8 cellular contexts compared by ENCODE assay signal in genomic region chr17:78186689-78187595, GRCh38. TPM values are rescaled to one million over a fixed set of nuclear protein-coding genes. Genes with fewer than 3 reads are reported as not detected.
A peak's percentile ranks its signal among the peaks of the same experiment; 100 is the strongest.
DNase-seq lines count a peak whose midpoint lies in the region; ATAC-seq, FAIRE-seq and TF ChIP-seq lines count a peak whose summit lies in the region.

Gene AFMID, plus strand, starts transcription at chr17:78187362. Its CDS starts 9 bp downstream, at chr17:78187371.
Gene TK1, minus strand, starts transcription at chr17:78187052. Its CDS starts 58 bp downstream, at chr17:78186994.

- H3K4me3 ChIP-seq in psoas muscle, result peak within 1 kb of the TSS; percentile 65
- H3K4me3 ChIP-seq in uterus, result peak within 1 kb of the TSS; percentile 29 to 47

- DNase-seq in GM12892 (ENCODE audit: insufficient read length) (peak; percentile 99), NCI-H1436 treated with DMSO at 0.1 percent for 48 hours (lab: John Stamatoyannopoulos, UW) (peak; percentile 89), amniotic stem cell (lab: John Stamatoyannopoulos, UW) (peak; percentile 93), left ventricle myocardium superior (peak; percentile 97), psoas muscle (peak; percentile 97 to 98), uterus (peak; percentile 95 to 98)

- TF ChIP-seq POLR2A in GM12892 (IDR thresholded peaks at IDR 0.05; ENCODE audit: low read depth, low read length) (peak; percentile 96), uterus (IDR thresholded peaks at IDR 0.05) (peak in 1 of 2 donors; percentile 83)

- intact Hi-C loops in T-helper 1 cell treated with Interleukin-12 subunit alpha and Interleukin-12 subunit beta and Interleukin-4 antibody, amounts not matched to agents 30 ng/mL and 1 ng/mL, for 36 hours (cut with micrococcal nuclease), result loop anchor here (1.0 to 2.0 kb wide), 7 partner anchors 11 to 297 kb away; partner anchors contain the start of genes BIRC5 and SYNGR2
- intact Hi-C loops in left ventricle myocardium superior (cut with micrococcal nuclease) (no loop called here), psoas muscle (cut with DNase I) (loop anchor here in 1 of 2 donors (5.0 kb wide), 1 partner anchor 65 kb away; no protein-coding TSS in a partner anchor), uterus (cut with DNase I; ENCODE audit: low total_unique reads) (no loop called here)

- H3K27me3 ChIP-seq in psoas muscle (ENCODE audit: insufficient read depth in 3 of 3, low read length in 2 of 3) (no peaks in the 10 kb centered on the region), uterus (no peaks in the 10 kb centered on the region)

- FAIRE-seq in GM12892 (lab: Jason Lieb, UNC), result peak; percentile 98

- no peaks in the 10 kb centered on the region for H3K9me3 ChIP-seq in psoas muscle
- no peaks in the 10 kb centered on the region for H3K9me3 ChIP-seq in uterus

- H3K27ac ChIP-seq in psoas muscle, result peak within 1 kb of the TSS; percentile 71
- peak within 1 kb of the TSS; percentile 53 to 69 for H3K27ac ChIP-seq in uterus

- H3K36me3 ChIP-seq in psoas muscle (ENCODE audit: insufficient read depth in 1 of 2, low read depth in 1 of 2) (peaks cover 0 to 18% of the 10 kb centered on the region in 2 donors), uterus (no peaks in the 10 kb centered on the region)

- peaks cover 8% of the 10 kb centered on the region for H3K4me1 ChIP-seq in psoas muscle
- H3K4me1 ChIP-seq in uterus, result no peaks in the 10 kb centered on the region

- peak; percentile 89 for ATAC-seq in HG02840 (IDR thresholded peaks at IDR 0.05; ENCODE audit: low FRiP score, unreplicated experiment)
- ATAC-seq in left ventricle myocardium superior, result peak; percentile 96
- ATAC-seq in psoas muscle, result peak; percentile 98 to 99 (median 98)

- TF ChIP-seq CTCF in psoas muscle (IDR thresholded peaks at IDR 0.05) (peak; percentile 76), uterus (IDR thresholded peaks at IDR 0.05) (peak; percentile 89 to 97 (median 94))

- 4 to 6% (median 5%) methylated on average over 48 to 57 of the region's 57 CpGs for WGBS in psoas muscle, 3 donors

RNA-seq across cellular contexts. Expression of gene AFMID, which starts in this region (rescaled TPM):
- 72.8 TPM for polyA plus RNA-seq in GM12892 (2012; ENCODE audit: missing spikeins)
- total RNA-seq in T-helper 1 cell treated with Interleukin-12 subunit alpha and Interleukin-12 subunit beta and Interleukin-4 antibody, amounts not matched to agents 30 ng/mL and 1 ng/mL, for 36 hours, result 15.7 and 17.4 TPM in 2 replicates
- total RNA-seq in left ventricle myocardium superior (45.0 TPM), psoas muscle (10 to 100 TPM in 2 of 4 donors, 1 to 10 TPM in 2; 7.4 to 20.8 (median 12.1) TPM), uterus (10 to 100 TPM; 21.2 to 38.4 (median 23.7) TPM)
- 1 to 10 TPM; 8.1 to 9.9 (median 9.3) TPM for polyA plus RNA-seq in psoas muscle

RNA-seq across cellular contexts. Expression of gene TK1, which starts in this region (rescaled TPM):
- 49.8 TPM for polyA plus RNA-seq in GM12892 (2012; ENCODE audit: missing spikeins)
- 50.4 and 52.5 TPM in 2 replicates for total RNA-seq in T-helper 1 cell treated with Interleukin-12 subunit alpha and Interleukin-12 subunit beta and Interleukin-4 antibody, amounts not matched to agents 30 ng/mL and 1 ng/mL, for 36 hours
- total RNA-seq in left ventricle myocardium superior, result 2.1 TPM
- 1 to 10 TPM in 3 of 4 donors, under 1 TPM in 1; 0.68 to 3.1 (median 2.3) TPM for total RNA-seq in psoas muscle
- polyA plus RNA-seq in psoas muscle, result 1 to 10 TPM in 2 of 3 donors, under 1 TPM in 1; 0.88 to 1.5 (median 1.1) TPM
- total RNA-seq in uterus, result 10 to 100 TPM in 1 of 4 donors, 1 to 10 TPM in 1, not detected in 2; 1.4 to 40.8 TPM

Comparison
In these comparisons a context has a peak if more than half of its experiments do, and no peak if none do; other contexts are left out.
1. Peak in every context shown above with its lines: DNase-seq, ATAC-seq, H3K4me3 ChIP-seq and H3K27ac ChIP-seq.